ENCODE assay signal across 1 cellular context in the genomic region with DNA sequence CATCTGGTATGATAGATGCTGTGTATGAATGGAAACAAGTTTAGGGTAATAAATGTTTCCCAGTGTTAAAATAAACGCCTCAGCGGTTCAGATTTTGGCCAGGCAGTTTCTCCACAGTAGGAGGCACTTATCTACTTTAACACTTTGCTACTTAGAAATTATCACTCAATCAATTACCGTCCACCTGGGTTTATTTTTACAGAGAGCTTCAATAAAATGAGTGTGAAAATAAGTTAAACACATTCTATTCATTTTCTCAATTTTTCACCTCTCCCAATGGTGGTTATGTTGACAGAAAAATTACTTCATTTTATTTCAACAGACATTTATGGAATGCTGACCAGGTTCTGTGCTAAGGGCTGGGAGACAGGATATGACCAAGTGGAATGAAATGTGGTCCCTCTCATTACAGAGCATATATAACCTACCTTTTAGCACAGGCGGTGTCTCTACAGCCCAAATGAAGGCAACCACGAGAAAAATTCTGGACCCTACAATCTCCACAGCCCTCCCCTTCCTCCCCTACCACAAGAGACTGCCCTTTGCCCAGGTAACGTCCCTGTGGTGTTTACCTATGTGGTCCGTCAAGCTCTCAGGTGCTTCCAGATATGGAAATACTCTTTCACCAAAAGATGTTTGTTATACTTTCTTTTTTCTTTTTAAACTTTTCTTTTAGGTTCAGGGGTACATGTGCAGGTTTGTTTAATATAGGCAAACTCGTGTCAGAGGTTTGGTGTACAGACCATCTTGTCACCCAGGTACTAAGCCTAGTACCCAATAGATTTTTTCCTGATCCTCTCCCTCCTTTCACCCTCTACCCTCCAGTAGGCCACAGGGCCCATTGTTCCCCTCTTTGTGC.
TF ChIP-seq lines count a peak whose summit lies in the region.

No MANE protein-coding gene starts in this region.

TF ChIP-seq in HepG2, 621 proteins besides CTCF, POLR2A, EP300 and RAD21 (continued from another document and continues in another):
- TF ChIP-seq PRDM10 (CRISPR knock-in tag; IDR thresholded peaks at IDR 0.05; ENCODE audit: low read depth): no peak
- 0 out of 2 replicates have a peak, but pooled peaks have one; percentile 13 for TF ChIP-seq PHF21A (CRISPR knock-in tag; IDR thresholded peaks at IDR 0.05)
- TF ChIP-seq MNT (IDR thresholded peaks at IDR 0.05): no peak
- TF ChIP-seq SMARCE1 (IDR thresholded peaks at IDR 0.05; ENCODE audit: borderline replicate concordance): no peak
- 0 out of 2 replicates have a peak, but pooled peaks have one; percentile 30 for TF ChIP-seq SPEN (CRISPR knock-in tag; IDR thresholded peaks at IDR 0.05; ENCODE audit: low read depth)
- no peak for TF ChIP-seq SRY (CRISPR knock-in tag; IDR thresholded peaks at IDR 0.05)
- TF ChIP-seq SMAD3 (CRISPR knock-in tag; IDR thresholded peaks at IDR 0.05): no peak
- TF ChIP-seq GLI4 (CRISPR knock-in tag; IDR thresholded peaks at IDR 0.05; ENCODE audit: borderline replicate concordance): no peak
- no peak for TF ChIP-seq BCL3 (CRISPR knock-in tag; IDR thresholded peaks at IDR 0.05)
- TF ChIP-seq MED1 (CRISPR knock-in tag; IDR thresholded peaks at IDR 0.05): peak; percentile 30; the same call in 1 of the 2 replicates
- no peak for TF ChIP-seq MZF1 (CRISPR knock-in tag; IDR thresholded peaks at IDR 0.05; ENCODE audit: borderline replicate concordance)
- TF ChIP-seq TCF12 (IDR thresholded peaks at IDR 0.05): no peak
- no peak for TF ChIP-seq TCF12 (CRISPR knock-in tag; IDR thresholded peaks at IDR 0.05)
- peak; percentile 65; the same call in 1 of the 2 replicates for TF ChIP-seq SRF (IDR thresholded peaks at IDR 0.05; ENCODE audit: low read depth, low read length)
- peak; percentile 66; the same call in 1 of the 2 replicates for TF ChIP-seq HNF4G (IDR thresholded peaks at IDR 0.05; ENCODE audit: borderline replicate concordance, low read depth, low read length)
- TF ChIP-seq HNF4G (CRISPR knock-in tag; IDR thresholded peaks at IDR 0.05; ENCODE audit: borderline replicate concordance, low read depth): no peak
- peak; percentile 65 for TF ChIP-seq FOSL2 (CRISPR knock-in tag; IDR thresholded peaks at IDR 0.05)
- peak; percentile 41; the same call in 1 of the 2 replicates for TF ChIP-seq IRF2 (CRISPR knock-in tag; IDR thresholded peaks at IDR 0.05)
- TF ChIP-seq ZNF878 (CRISPR knock-in tag; IDR thresholded peaks at IDR 0.05): no peak
- TF ChIP-seq CC2D1A (CRISPR knock-in tag; IDR thresholded peaks at IDR 0.05): no peak
- peak; percentile 44; the same call in 1 of the 2 replicates for TF ChIP-seq ETV5 (CRISPR knock-in tag; IDR thresholded peaks at IDR 0.05; ENCODE audit: borderline replicate concordance)
- no peak for TF ChIP-seq ZNF101 (CRISPR knock-in tag; IDR thresholded peaks at IDR 0.05; ENCODE audit: borderline replicate concordance, low read depth)
- TF ChIP-seq HDAC1 (CRISPR knock-in tag; IDR thresholded peaks at IDR 0.05): no peak
- TF ChIP-seq ZNF639 (CRISPR knock-in tag; conservative IDR thresholded peaks at IDR 0.05): no peak
- 0 out of 2 replicates have a peak, but pooled peaks have one; percentile 33 for TF ChIP-seq NR2F6 (IDR thresholded peaks at IDR 0.05)
- TF ChIP-seq NR2F6 (CRISPR knock-in tag; IDR thresholded peaks at IDR 0.05): no peak; the same call in 1 of the 2 replicates
- TF ChIP-seq, protein P1, sequence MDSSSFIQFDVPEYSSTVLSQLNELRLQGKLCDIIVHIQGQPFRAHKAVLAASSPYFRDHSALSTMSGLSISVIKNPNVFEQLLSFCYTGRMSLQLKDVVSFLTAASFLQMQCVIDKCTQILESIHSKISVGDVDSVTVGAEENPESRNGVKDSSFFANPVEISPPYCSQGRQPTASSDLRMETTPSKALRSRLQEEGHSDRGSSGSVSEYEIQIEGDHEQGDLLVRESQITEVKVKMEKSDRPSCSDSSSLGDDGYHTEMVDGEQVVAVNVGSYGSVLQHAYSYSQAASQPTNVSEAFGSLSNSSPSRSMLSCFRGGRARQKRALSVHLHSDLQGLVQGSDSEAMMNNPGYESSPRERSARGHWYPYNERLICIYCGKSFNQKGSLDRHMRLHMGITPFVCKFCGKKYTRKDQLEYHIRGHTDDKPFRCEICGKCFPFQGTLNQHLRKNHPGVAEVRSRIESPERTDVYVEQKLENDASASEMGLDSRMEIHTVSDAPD (CRISPR knock-in tag; IDR thresholded peaks at IDR 0.05): no peak
- 0 out of 2 replicates have a peak, but pooled peaks have one; percentile 36 for TF ChIP-seq ZSCAN25 (CRISPR knock-in tag; IDR thresholded peaks at IDR 0.05)
- TF ChIP-seq ZNF484 (CRISPR knock-in tag; IDR thresholded peaks at IDR 0.05; ENCODE audit: borderline replicate concordance, low read depth): no peak
- TF ChIP-seq, protein P2, sequence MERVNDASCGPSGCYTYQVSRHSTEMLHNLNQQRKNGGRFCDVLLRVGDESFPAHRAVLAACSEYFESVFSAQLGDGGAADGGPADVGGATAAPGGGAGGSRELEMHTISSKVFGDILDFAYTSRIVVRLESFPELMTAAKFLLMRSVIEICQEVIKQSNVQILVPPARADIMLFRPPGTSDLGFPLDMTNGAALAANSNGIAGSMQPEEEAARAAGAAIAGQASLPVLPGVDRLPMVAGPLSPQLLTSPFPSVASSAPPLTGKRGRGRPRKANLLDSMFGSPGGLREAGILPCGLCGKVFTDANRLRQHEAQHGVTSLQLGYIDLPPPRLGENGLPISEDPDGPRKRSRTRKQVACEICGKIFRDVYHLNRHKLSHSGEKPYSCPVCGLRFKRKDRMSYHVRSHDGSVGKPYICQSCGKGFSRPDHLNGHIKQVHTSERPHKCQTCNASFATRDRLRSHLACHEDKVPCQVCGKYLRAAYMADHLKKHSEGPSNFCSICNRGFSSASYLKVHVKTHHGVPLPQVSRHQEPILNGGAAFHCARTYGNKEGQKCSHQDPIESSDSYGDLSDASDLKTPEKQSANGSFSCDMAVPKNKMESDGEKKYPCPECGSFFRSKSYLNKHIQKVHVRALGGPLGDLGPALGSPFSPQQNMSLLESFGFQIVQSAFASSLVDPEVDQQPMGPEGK (CRISPR knock-in tag; IDR thresholded peaks at IDR 0.05): 0 out of 2 replicates have a peak, but pooled peaks have one; percentile 32
- TF ChIP-seq ZNF329 (CRISPR knock-in tag; IDR thresholded peaks at IDR 0.05; ENCODE audit: low read depth): no peak
- TF ChIP-seq KAT8 (CRISPR knock-in tag; IDR thresholded peaks at IDR 0.05): no peak
- 0 out of 2 replicates have a peak, but pooled peaks have one; percentile 31 for TF ChIP-seq NFYB (CRISPR knock-in tag; IDR thresholded peaks at IDR 0.05)
- no peak for TF ChIP-seq KMT2B (CRISPR knock-in tag; IDR thresholded peaks at IDR 0.05)
- no peak for TF ChIP-seq REPIN1 (CRISPR knock-in tag; IDR thresholded peaks at IDR 0.05; ENCODE audit: borderline replicate concordance, low read depth)
- TF ChIP-seq, protein P3, sequence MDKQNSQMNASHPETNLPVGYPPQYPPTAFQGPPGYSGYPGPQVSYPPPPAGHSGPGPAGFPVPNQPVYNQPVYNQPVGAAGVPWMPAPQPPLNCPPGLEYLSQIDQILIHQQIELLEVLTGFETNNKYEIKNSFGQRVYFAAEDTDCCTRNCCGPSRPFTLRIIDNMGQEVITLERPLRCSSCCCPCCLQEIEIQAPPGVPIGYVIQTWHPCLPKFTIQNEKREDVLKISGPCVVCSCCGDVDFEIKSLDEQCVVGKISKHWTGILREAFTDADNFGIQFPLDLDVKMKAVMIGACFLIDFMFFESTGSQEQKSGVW (CRISPR knock-in tag; IDR thresholded peaks at IDR 0.05; ENCODE audit: borderline replicate concordance): no peak
- no peak for TF ChIP-seq U2AF1 (optimal IDR thresholded peaks at IDR 0.05; ENCODE audit: low read depth, low read length)
- TF ChIP-seq HDAC2 (CRISPR knock-in tag; IDR thresholded peaks at IDR 0.05): 0 out of 2 replicates have a peak, but pooled peaks have one; percentile 29
- peak; percentile 15; the same call in 1 of the 2 replicates for TF ChIP-seq DPF2 (CRISPR knock-in tag; IDR thresholded peaks at IDR 0.05; ENCODE audit: borderline replicate concordance, low read depth)
- no peak for TF ChIP-seq ATM (IDR thresholded peaks at IDR 0.05; ENCODE audit: borderline replicate concordance)
- TF ChIP-seq ZNF33B (CRISPR knock-in tag; IDR thresholded peaks at IDR 0.05): no peak
- TF ChIP-seq, protein P4, sequence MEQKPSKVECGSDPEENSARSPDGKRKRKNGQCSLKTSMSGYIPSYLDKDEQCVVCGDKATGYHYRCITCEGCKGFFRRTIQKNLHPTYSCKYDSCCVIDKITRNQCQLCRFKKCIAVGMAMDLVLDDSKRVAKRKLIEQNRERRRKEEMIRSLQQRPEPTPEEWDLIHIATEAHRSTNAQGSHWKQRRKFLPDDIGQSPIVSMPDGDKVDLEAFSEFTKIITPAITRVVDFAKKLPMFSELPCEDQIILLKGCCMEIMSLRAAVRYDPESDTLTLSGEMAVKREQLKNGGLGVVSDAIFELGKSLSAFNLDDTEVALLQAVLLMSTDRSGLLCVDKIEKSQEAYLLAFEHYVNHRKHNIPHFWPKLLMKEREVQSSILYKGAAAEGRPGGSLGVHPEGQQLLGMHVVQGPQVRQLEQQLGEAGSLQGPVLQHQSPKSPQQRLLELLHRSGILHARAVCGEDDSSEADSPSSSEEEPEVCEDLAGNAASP (CRISPR knock-in tag; IDR thresholded peaks at IDR 0.05; ENCODE audit: borderline replicate concordance): no peak
- TF ChIP-seq ATRX (CRISPR knock-in tag; IDR thresholded peaks at IDR 0.05; ENCODE audit: borderline replicate concordance): no peak
- TF ChIP-seq LBX2 (CRISPR knock-in tag; IDR thresholded peaks at IDR 0.05; ENCODE audit: borderline replicate concordance): no peak
- TF ChIP-seq GMEB1 (CRISPR knock-in tag; IDR thresholded peaks at IDR 0.05; ENCODE audit: borderline replicate concordance): no peak
- TF ChIP-seq ZNF616 (CRISPR knock-in tag; IDR thresholded peaks at IDR 0.05; ENCODE audit: low read depth): no peak
